ENCODE assay signal across 40 cellular contexts in genomic region chr2:119567292-119567691, GRCh38. TPM values are rescaled to one million over a fixed set of nuclear protein-coding genes. Genes with fewer than 3 reads are reported as not detected.
"Had no signal": no experiment of that assay in that cellular context is flagged by ENCODE, and none has a peak within 500 bp of the region (broad histone marks: within the 10 kb centered on the region; RNA-seq: fewer than 3 reads in every experiment).

No MANE protein-coding gene starts in this region.

- H3K27me3 ChIP-seq: MG63 had no signal

- H3K36me3 ChIP-seq: MG63 had no signal

- DNase-seq: Karpas-422, Kasumi-1, MG63, MM.1S, MV-4-11, NCI-H1048, NCI-H1092, NCI-H1092 treated with DMSO at 0.1 percent for 48 hours, NCI-H1105, NCI-H1105 treated with DMSO at 0.1 percent for 48 hours, NCI-H1417, NCI-H1417 treated with DMSO at 0.1 percent for 48 hours, NCI-H1436, NCI-H1436 treated with DMSO at 0.1 percent for 48 hours, NCI-H146, NCI-H1694, NCI-H1694 treated with DMSO at 0.1 percent for 48 hours, NCI-H187, NCI-H187 treated with DMSO at 0.1 percent for 48 hours, NCI-H1930, NCI-H2029, NCI-H2029 treated with DMSO at 0.1 percent for 48 hours, NCI-H2081, NCI-H2081 treated with DMSO at 0.1 percent for 48 hours, NCI-H2107, NCI-H2171, NCI-H2171 treated with DMSO at 0.1 percent for 48 hours, NCI-H2227 treated with DMSO at 0.1 percent for 48 hours, NCI-H226, NCI-H345, NCI-H446, NCI-H446 treated with DMSO at 0.1 percent for 48 hours, NCI-H510A, NCI-H510A treated with DMSO at 0.1 percent for 48 hours, NCI-H524, NCI-H524 treated with DMSO at 0.1 percent for 48 hours had no signal

- H3K9me3 ChIP-seq: MG63 had no signal

- H3K4me3 ChIP-seq: MG63 had no signal

RNA-seq across cellular contexts. Expression of gene CFAP221, which starts 23.0 kb away (rescaled TPM):
- total RNA-seq: LHCN-M2, MCF 10A, NCI-H460 had no signal

RNA-seq across cellular contexts. Expression of gene SCTR, which starts 43.0 kb away (rescaled TPM):
- total RNA-seq: LHCN-M2, M059J, MCF 10A, NCI-H460 had no signal
